30 cellular contexts compared by ENCODE assay signal in genomic region chr9:6782378-6782777, GRCh38. TPM values are rescaled to one million over a fixed set of nuclear protein-coding genes. Genes with fewer than 3 reads are reported as not detected.
DNase-seq lines count a peak whose midpoint lies in the region; ATAC-seq and TF ChIP-seq lines count a peak whose summit lies in the region.
"Had no signal": no experiment of that assay in that cellular context is flagged by ENCODE, and none has a peak within 500 bp of the region (broad histone marks: within the 10 kb centered on the region; RNA-seq: fewer than 3 reads in every experiment).

No MANE protein-coding gene starts in this region.

- no peaks in the 10 kb centered on the region for H3K9me3 Mint-ChIP-seq in CD8-positive, alpha-beta T cell
- no peaks in the 10 kb centered on the region for H3K9me3 Mint-ChIP-seq in activated T-helper 17 cell treated with anti-CD3 and anti-CD28 coated beads, Interleukin-2, amount 50 U/mL, for 72 hours
- no peaks in the 10 kb centered on the region for H3K9me3 Mint-ChIP-seq in neural crest cell
- H3K9me3 Mint-ChIP-seq in WTC11, result no peaks in the 10 kb centered on the region
- H3K9me3 Mint-ChIP-seq in GM23338, result no peaks in the 10 kb centered on the region
- H3K9me3 Mint-ChIP-seq: activated CD4-positive, alpha-beta memory T cell treated with anti-CD3 and anti-CD28 coated beads for 36 hours; activated T-helper 2 cell treated with anti-CD3 and anti-CD28 coated beads, Interferon-gamma antibody, Interleukin-2, Interleukin-4, amounts not matched to agents 10 μg/mL and 5 μg/mL and 100 μg/mL, durations not matched to agents 14 hours and 24 hours and 36 hours; stimulated activated naive CD8-positive, alpha-beta T cell treated with anti-CD3 and anti-CD28 coated beads, Interleukin-15, amount 100 ng/mL, for 72 hours; T-helper 1 cell treated with Interleukin-12 subunit alpha and Interleukin-12 subunit beta and Interleukin-4 antibody, amounts not matched to agents 30 μg/mL and 1 μg/mL, for 36 hours had no signal

- POLR2A ChIA-PET in CD8-positive, alpha-beta T cell (lab: Charles Lee), result interaction anchor here (1.4 kb wide), 1 partner anchor 24 kb away, joined by 5 read pairs; the partner anchor contains the start of gene KDM4C
- POLR2A ChIA-PET in WTC11 (lab: Charles Lee), result interaction anchor here (0.5 kb wide), 1 partner anchor 18 kb away, joined by 7 read pairs; no protein-coding TSS in a partner anchor

- no peaks in the 10 kb centered on the region for H3K27me3 Mint-ChIP-seq in CD8-positive, alpha-beta T cell (ENCODE audit: low read depth)
- no peaks in the 10 kb centered on the region for H3K27me3 Mint-ChIP-seq in activated T-helper 17 cell treated with anti-CD3 and anti-CD28 coated beads, Interleukin-2, amount 50 U/mL, for 72 hours
- no peaks in the 10 kb centered on the region for H3K27me3 Mint-ChIP-seq in neural crest cell (ENCODE audit: low read depth)
- no peaks in the 10 kb centered on the region for H3K27me3 Mint-ChIP-seq in WTC11 (ENCODE audit: low read depth)
- peaks cover 5% of the 10 kb centered on the region for H3K27me3 Mint-ChIP-seq in GM23338 (ENCODE audit: insufficient read depth, low read depth, poor library complexity)
- H3K27me3 Mint-ChIP-seq: activated CD4-positive, alpha-beta memory T cell treated with anti-CD3 and anti-CD28 coated beads for 36 hours; stimulated activated naive CD8-positive, alpha-beta T cell treated with anti-CD3 and anti-CD28 coated beads, Interleukin-15, amount 100 ng/mL, for 72 hours had no signal

- no peak overlapping the region for H3K9ac ChIP-seq in BLaER1

- no peaks in the 10 kb centered on the region for H3K9me3 ChIP-seq in BLaER1
- no peaks in the 10 kb centered on the region for H3K9me3 ChIP-seq in CD8-positive, alpha-beta T cell (ENCODE audit: low read length)
- H3K9me3 ChIP-seq: ascending aorta, BE2C, right atrium auricular region, thyroid gland had no signal

- TF ChIP-seq CTCF in CD8-positive, alpha-beta T cell (IDR thresholded peaks at IDR 0.05), result no peak
- no peak for TF ChIP-seq CTCF in neural crest cell (conservative IDR thresholded peaks at IDR 0.05)
- no peak for TF ChIP-seq CTCF in WTC11 (IDR thresholded peaks at IDR 0.05)
- TF ChIP-seq CTCF in GM23338 (conservative IDR thresholded peaks at IDR 0.05; ENCODE audit: low read depth in 2 of 2), result no peak

- H3K4me3 Mint-ChIP-seq in CD8-positive, alpha-beta T cell, result no peak overlapping the region
- H3K4me3 Mint-ChIP-seq in activated T-helper 17 cell treated with anti-CD3 and anti-CD28 coated beads, Interleukin-2, amount 50 U/mL, for 72 hours, result peak overlapping the region; percentile 10
- H3K4me3 Mint-ChIP-seq in neural crest cell, result no peak overlapping the region
- no peak overlapping the region for H3K4me3 Mint-ChIP-seq in WTC11
- no peak overlapping the region for H3K4me3 Mint-ChIP-seq in GM23338
- H3K4me3 Mint-ChIP-seq: activated CD4-positive, alpha-beta memory T cell treated with anti-CD3 and anti-CD28 coated beads for 36 hours; T-helper 1 cell treated with Interleukin-12 subunit alpha and Interleukin-12 subunit beta and Interleukin-4 antibody, amounts not matched to agents 30 μg/mL and 1 μg/mL, for 36 hours had no signal

- CTCF ChIA-PET in CD8-positive, alpha-beta T cell (lab: Charles Lee), result interaction anchor here (0.7 kb wide), 1 partner anchor 46 kb away, joined by 3 read pairs; no protein-coding TSS in a partner anchor
- CTCF ChIA-PET in WTC11 (lab: Charles Lee), result no interaction called here

- peaks cover 69% of the 10 kb centered on the region for H3K4me1 ChIP-seq in BLaER1
- H3K4me1 ChIP-seq in CD8-positive, alpha-beta T cell (ENCODE audit: insufficient read depth, low read length), result peaks cover 61% of the 10 kb centered on the region
- peaks cover 54% of the 10 kb centered on the region for H3K4me1 ChIP-seq in GM23338 (ENCODE audit: insufficient read depth)

- H3K4me2 ChIP-seq in BLaER1, result peak overlapping the region; percentile 50
- H3K4me2 ChIP-seq in GM23338, result no peak overlapping the region

- DNase-seq in CD8-positive, alpha-beta T cell, result no peak
- DNase-seq in neural crest cell (ENCODE audit: low read depth, low spot score), result no peak
- DNase-seq in WTC11 (ENCODE audit: low spot score), result no peak
- no peak for DNase-seq in GM23338 (ENCODE audit: low spot score)
- no peak for DNase-seq in D341Med (ENCODE audit: low spot score)
- DNase-seq: ACHN; activated CD4-positive, alpha-beta memory T cell treated with anti-CD3 and anti-CD28 coated beads for 36 hours; activated CD4-positive, CD25-positive, alpha-beta regulatory T cell treated with anti-CD3 and anti-CD28 coated beads, Interleukin-2, amount 50 U/mL, for 72 hours; activated naive CD4-positive, alpha-beta T cell treated with anti-CD3 and anti-CD28 coated beads, Interleukin-2, amount 50 U/mL, for 16 hours; BE2C; Calu3; effector memory CD4-positive, alpha-beta T cell; IMR-90; mammary epithelial cell; NCI-H1048; NCI-H1694; NCI-H510A; NK-92 treated with Interleukin-12 subunit alpha and Interleukin-12 subunit beta, amount 100 ng/mL, for 24 hours; PC-3; stimulated activated CD4-positive, alpha-beta T cell treated with anti-CD3 and anti-CD28 coated beads, Interleukin-1b, Interleukin-23, amount 100 ng/mL, for 48 hours; stimulated activated naive CD8-positive, alpha-beta T cell treated with anti-CD3 and anti-CD28 coated beads, Interleukin-15, amount 100 ng/mL, for 72 hours; thyroid gland had no signal

- H3K79me2 ChIP-seq in GM23338 (replicated peaks; ENCODE audit: insufficient read depth), result peaks cover 94% of the 10 kb centered on the region

- H3K27ac Mint-ChIP-seq in CD8-positive, alpha-beta T cell, result peak overlapping the region; percentile 1
- no peak overlapping the region for H3K27ac Mint-ChIP-seq in activated T-helper 17 cell treated with anti-CD3 and anti-CD28 coated beads, Interleukin-2, amount 50 U/mL, for 72 hours
- H3K27ac Mint-ChIP-seq in neural crest cell (ENCODE audit: unreplicated experiment) (peak overlapping the region; percentile 10), WTC11 (no peak overlapping the region), GM23338 (no peak overlapping the region)
- H3K27ac Mint-ChIP-seq: activated CD4-positive, alpha-beta memory T cell treated with anti-CD3 and anti-CD28 coated beads for 36 hours; activated T-helper 2 cell treated with anti-CD3 and anti-CD28 coated beads, Interferon-gamma antibody, Interleukin-2, Interleukin-4, amounts not matched to agents 10 μg/mL and 5 μg/mL and 100 μg/mL, durations not matched to agents 14 hours and 24 hours and 36 hours; T-helper 1 cell treated with Interleukin-12 subunit alpha and Interleukin-12 subunit beta and Interleukin-4 antibody, amounts not matched to agents 30 μg/mL and 1 μg/mL, for 36 hours had no signal

- peaks cover 18% of the 10 kb centered on the region; the same call in 1 of the 2 replicates for H3F3A ChIP-seq in GM23338 (replicated peaks; ENCODE audit: low read depth)

- ATAC-seq in CD8-positive, alpha-beta T cell, result no peak
- no peak for ATAC-seq in activated T-helper 17 cell treated with anti-CD3 and anti-CD28 coated beads, Interleukin-2, amount 50 U/mL, for 72 hours (replicated peaks)
- ATAC-seq in WTC11 (no peak), GM23338 (no peak)
- ATAC-seq: PC-3 had no signal

- H3K27ac ChIP-seq in BLaER1 (no peak overlapping the region), GM23338 (ENCODE audit: low read depth) (no peak overlapping the region)
- no peak overlapping the region for H3K27ac ChIP-seq in CD8-positive, alpha-beta T cell (ENCODE audit: low read depth, low read length)
- H3K27ac ChIP-seq: ascending aorta, coronary artery, right atrium auricular region, SK-N-MC, thyroid gland had no signal

- peaks cover 3% of the 10 kb centered on the region for H3K36me3 Mint-ChIP-seq in CD8-positive, alpha-beta T cell
- H3K36me3 Mint-ChIP-seq in activated T-helper 17 cell treated with anti-CD3 and anti-CD28 coated beads, Interleukin-2, amount 50 U/mL, for 72 hours (ENCODE audit: low read depth), result no peaks in the 10 kb centered on the region
- H3K36me3 Mint-ChIP-seq in neural crest cell (ENCODE audit: low read depth) (no peaks in the 10 kb centered on the region), WTC11 (no peaks in the 10 kb centered on the region), GM23338 (ENCODE audit: low read depth) (no peaks in the 10 kb centered on the region; the same call in 2 of the 3 replicates)
- H3K36me3 Mint-ChIP-seq: activated CD4-positive, alpha-beta memory T cell treated with anti-CD3 and anti-CD28 coated beads for 36 hours had no signal

- H3K36me3 ChIP-seq in BLaER1 (0 out of 2 replicates have a peak, but pooled peaks cover 4% of the 10 kb centered on the region), GM23338 (ENCODE audit: insufficient read depth) (no peaks in the 10 kb centered on the region)
- no peaks in the 10 kb centered on the region for H3K36me3 ChIP-seq in CD8-positive, alpha-beta T cell (ENCODE audit: insufficient read depth, low read length)
- H3K36me3 ChIP-seq: ascending aorta, BE2C, right atrium auricular region, thyroid gland had no signal

- peaks cover 75% of the 10 kb centered on the region for H3K4me1 Mint-ChIP-seq in CD8-positive, alpha-beta T cell (ENCODE audit: low read depth)
- H3K4me1 Mint-ChIP-seq in activated T-helper 17 cell treated with anti-CD3 and anti-CD28 coated beads, Interleukin-2, amount 50 U/mL, for 72 hours, result peaks cover 35% of the 10 kb centered on the region
- H3K4me1 Mint-ChIP-seq in neural crest cell, result peaks cover 20% of the 10 kb centered on the region
- H3K4me1 Mint-ChIP-seq in WTC11, result peaks cover 66% of the 10 kb centered on the region
- peaks cover 49% of the 10 kb centered on the region for H3K4me1 Mint-ChIP-seq in GM23338

- intact Hi-C loops in CD8-positive, alpha-beta T cell (cut with DNase I, micrococcal nuclease), result loop anchor here in 1 of 2 experiments (2.0 to 10.0 kb wide), 2 partner anchors 20 to 198 kb away; no protein-coding TSS in a partner anchor

- H4K20me1 ChIP-seq in BLaER1, result peaks cover 88% of the 10 kb centered on the region
- H4K20me1 ChIP-seq in GM23338 (replicated peaks; ENCODE audit: insufficient read depth), result no peaks in the 10 kb centered on the region

- no peaks in the 10 kb centered on the region for H3K27me3 ChIP-seq in BLaER1
- H3K27me3 ChIP-seq in CD8-positive, alpha-beta T cell (ENCODE audit: insufficient read depth, low read length), result no peaks in the 10 kb centered on the region
- no peaks in the 10 kb centered on the region for H3K27me3 ChIP-seq in GM23338 (ENCODE audit: insufficient read depth)
- H3K27me3 ChIP-seq: ascending aorta, BE2C, right atrium auricular region, thyroid gland had no signal

- no peaks in the 10 kb centered on the region for H3K9me2 ChIP-seq in GM23338 (ENCODE audit: insufficient read depth)

- H3K4me3 ChIP-seq in BLaER1 (no peak overlapping the region), GM23338 (no peak overlapping the region)
- no peak overlapping the region for H3K4me3 ChIP-seq in CD8-positive, alpha-beta T cell (ENCODE audit: low read depth, low read length)
- H3K4me3 ChIP-seq: ascending aorta, coronary artery, right atrium auricular region, SK-N-MC, thyroid gland had no signal

- no peak overlapping the region for H2AFZ ChIP-seq in GM23338

RNA-seq across cellular contexts. Expression of gene KDM4C, which starts 24.6 kb away (rescaled TPM):
- 10 to 100 TPM; 51.6 to 54.6 TPM for total RNA-seq in CD8-positive, alpha-beta T cell
- total RNA-seq in activated T-helper 17 cell treated with anti-CD3 and anti-CD28 coated beads, Interleukin-2, amount 50 U/mL, for 72 hours, result 10 to 100 TPM; 46.6 to 70.9 TPM
- total RNA-seq in neural crest cell (9.4 and 11.2 TPM in 2 replicates), WTC11 (2021) (29.2 to 35.5 TPM (median 34.0 TPM) in 3 replicates)
- 36.0 and 43.8 TPM in 2 replicates for total RNA-seq in GM23338 (2014; rRNA removed; shearing (Covaris generic))
- polyA plus RNA-seq in GM23338 (2016; fragmentation: Nextera tagmentation; extraction: Ambion mirVana), result 6.9 and 12.0 TPM in 2 replicates

Comparison
In these comparisons a context has a peak if more than half of its experiments do, and no peak if none do; other contexts are left out.
1. H3K27ac Mint-ChIP-seq: peak in CD8-positive, alpha-beta T cell (single experiment) and neural crest cell (single experiment); none in activated T-helper 17 cell treated with anti-CD3 and anti-CD28 coated beads, Interleukin-2, amount 50 U/mL, for 72 hours (single experiment), WTC11 (single experiment) and GM23338 (single experiment).